Comparison of ENCODE assay signal across 24 cellular contexts in genomic region chr7:78386520-78386919, GRCh38.
"Had no signal": no experiment of that assay in that cellular context is flagged by ENCODE, and none has a peak within 500 bp of the region (broad histone marks: within the 10 kb centered on the region; RNA-seq: fewer than 3 reads in every experiment).

No MANE protein-coding gene starts in this region.

- H3K27me3 ChIP-seq: ovary, right lobe of liver, tibial nerve, upper lobe of left lung, vagina had no signal

- H3K4me1 ChIP-seq: right lobe of liver, tibial nerve, upper lobe of left lung, vagina had no signal

- DNase-seq: head of caudate nucleus; hypothalamus; immature natural killer cell; kidney; naive B cell; natural killer cell; nephron progenitor cell; ovary; retina; right lobe of liver; stimulated activated CD4-positive, alpha-beta T cell treated with anti-CD3 and anti-CD28 coated beads, Interleukin-1b, Interleukin-23, amount 100 ng/mL, for 48 hours; stimulated activated CD4-positive, alpha-beta T cell treated with anti-CD3 and anti-CD28 coated beads, Interleukin-2, amount 100 ng/mL, for 48 hours; stimulated activated CD4-positive, alpha-beta T cell treated with anti-CD3 and anti-CD28 coated beads, Interleukin-4, amount 100 ng/mL, for 4 hours; stimulated activated CD8-positive, alpha-beta memory T cell treated with anti-CD3 and anti-CD28 coated beads, Interleukin-4, amount 100 ng/mL, for 48 hours; stimulated activated naive CD4-positive, alpha-beta T cell treated with Interleukin-2 at 50 U/mL for 16 hours; stimulated activated naive CD8-positive, alpha-beta T cell treated with anti-CD3 and anti-CD28 coated beads, Interleukin-15, amount 100 ng/mL, for 72 hours; substantia nigra; upper lobe of left lung had no signal

- H3K27ac ChIP-seq: ovary, right lobe of liver, tibial nerve, upper lobe of left lung, vagina had no signal

- ATAC-seq: left lobe of liver; natural killer cell; right lobe of liver; stimulated activated memory B cell treated with anti-CD40 and anti-IgM and Interleukin-4, amounts not matched to agents 10 μg/mL and 1 μg/mL and 100 μg/mL, for 72 hours; stimulated activated naive CD8-positive, alpha-beta T cell treated with anti-CD3 and anti-CD28 coated beads, Interleukin-15, amount 100 ng/mL, for 72 hours had no signal

- H3K4me3 ChIP-seq: lung, ovary, right lobe of liver, smooth muscle cell, tibial nerve, upper lobe of left lung, vagina had no signal

- H3K9me3 ChIP-seq: ovary, right lobe of liver, tibial nerve, upper lobe of left lung, vagina had no signal

- H3K4me2 ChIP-seq: smooth muscle cell had no signal

- H3K36me3 ChIP-seq: ovary, right lobe of liver, tibial nerve, upper lobe of left lung, vagina had no signal
